Comparison of ENCODE assay signal across 8 cellular contexts in the genomic region with DNA sequence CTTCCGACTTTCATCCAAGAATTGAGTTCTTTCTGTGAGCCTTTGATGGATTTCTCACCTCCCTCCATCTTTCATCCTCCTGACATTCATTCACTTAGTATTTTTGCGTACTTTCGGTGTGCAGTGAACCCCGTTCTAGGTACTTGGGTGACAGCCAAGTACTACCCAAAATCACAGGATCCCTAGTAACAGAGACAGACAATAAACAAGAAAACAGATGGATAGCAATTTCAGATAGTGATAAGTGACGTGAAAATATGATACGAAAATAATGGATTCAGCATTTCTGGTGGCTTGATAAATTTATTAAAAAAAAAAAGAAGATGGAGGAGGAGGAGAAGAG. TPM values are rescaled to one million over a fixed set of nuclear protein-coding genes. Genes with fewer than 3 reads are reported as not detected.
DNase-seq lines count a peak whose midpoint lies in the region; ATAC-seq lines count a peak whose summit lies in the region.

No MANE protein-coding gene starts in this region.

- H3K14ac ChIP-seq in trophoblast cell (ENCODE audit: low read length): no peak overlapping the region

- H3K27me3 ChIP-seq in effector memory CD4-positive, alpha-beta T cell (replicated peaks; ENCODE audit: control insufficient read depth, insufficient read depth, low read length, poor library complexity, severe bottlenecking): no peaks in the 10 kb centered on the region
- no peaks in the 10 kb centered on the region for H3K27me3 ChIP-seq in trophoblast cell (ENCODE audit: insufficient read depth, low read length)

- no peak overlapping the region for H2AK5ac ChIP-seq in trophoblast cell (ENCODE audit: low read length)

- H3K27ac ChIP-seq in effector memory CD4-positive, alpha-beta T cell (ENCODE audit: insufficient read depth, low read length, poor library complexity, severe bottlenecking): peak overlapping the region; percentile 96
- no peak overlapping the region for H3K27ac ChIP-seq in trophoblast cell (ENCODE audit: low read depth, low read length)

- DNase-seq in KBM-7 (peak; percentile 43), trophoblast cell (no peak), foreskin melanocyte (no peak)
- DNase-seq in effector memory CD4-positive, alpha-beta T cell: no peak
- no peak for DNase-seq in stimulated activated CD4-positive, alpha-beta T cell treated with anti-CD3 and anti-CD28 coated beads, Interleukin-2, amount 100 ng/mL, for 48 hours

- peaks cover 3% of the 10 kb centered on the region for H3K4me1 ChIP-seq in effector memory CD4-positive, alpha-beta T cell (ENCODE audit: control insufficient read depth, insufficient read depth, low read length, poor library complexity, severe bottlenecking)
- peaks cover 2 to 3% of the 10 kb centered on the region in 2 experiments for H3K4me1 ChIP-seq in trophoblast cell (ENCODE audit: control insufficient read depth in 1 of 2, insufficient read depth in 2 of 2, low read length in 2 of 2)

- no peak overlapping the region for H3K4ac ChIP-seq in trophoblast cell (ENCODE audit: low read depth, low read length)

- peaks cover 4% of the 10 kb centered on the region for H3K79me1 ChIP-seq in trophoblast cell (ENCODE audit: low read length)

- in situ Hi-C loops in KBM-7 (cut with MboI; ENCODE audit: low pct_unique_long_range_greater_than_20kb, low sequenced_read_pairs): loop anchor here (10.0 kb wide), 1 partner anchor 162 kb away; no protein-coding TSS in a partner anchor

- no peaks in the 10 kb centered on the region for H3K9me3 ChIP-seq in effector memory CD4-positive, alpha-beta T cell (ENCODE audit: control insufficient read depth, low read length)
- peaks cover 2% of the 10 kb centered on the region for H3K9me3 ChIP-seq in trophoblast cell (ENCODE audit: insufficient read depth, low read depth, low read length)

- no peak overlapping the region for H2BK120ac ChIP-seq in trophoblast cell (ENCODE audit: insufficient read depth, low read length, poor library complexity)

- peak overlapping the region; percentile 65 for H3K4me2 ChIP-seq in trophoblast cell (ENCODE audit: low read length)

- ATAC-seq in GM19023 (IDR thresholded peaks at IDR 0.05; ENCODE audit: unreplicated experiment): peak; percentile 18
- no peak for ATAC-seq in GM21786 (IDR thresholded peaks at IDR 0.05; ENCODE audit: unreplicated experiment)
- ATAC-seq in HG03565 (IDR thresholded peaks at IDR 0.05; ENCODE audit: unreplicated experiment): no peak

- H2AFZ ChIP-seq in trophoblast cell (ENCODE audit: insufficient read depth, low read length, poor library complexity): peak overlapping the region; percentile 85

- H3K4me3 ChIP-seq in effector memory CD4-positive, alpha-beta T cell (ENCODE audit: insufficient read depth, low read depth, low read length, poor library complexity, severe bottlenecking): peak overlapping the region; percentile 96
- H3K4me3 ChIP-seq in trophoblast cell (ENCODE audit: low read depth, low read length): no peak overlapping the region

- WGBS in trophoblast cell (ENCODE audit: extremely low coverage, insufficient coverage, insufficient read length): no CpG with 5 or more reads among the region's 6 CpGs

- H2BK5ac ChIP-seq in trophoblast cell (ENCODE audit: low read depth, low read length, poor library complexity): no peak overlapping the region

- H3K9ac ChIP-seq in trophoblast cell (ENCODE audit: low read length): no peak overlapping the region

- peaks cover 5% of the 10 kb centered on the region for H3K79me2 ChIP-seq in trophoblast cell (ENCODE audit: control insufficient read depth, insufficient read depth, low read length, poor library complexity)

- H2BK12ac ChIP-seq in trophoblast cell (ENCODE audit: low read length): no peak overlapping the region

- peak overlapping the region; percentile 88 for H4K8ac ChIP-seq in trophoblast cell (ENCODE audit: low read depth, low read length)

- H4K91ac ChIP-seq in trophoblast cell (ENCODE audit: low read depth, low read length): no peak overlapping the region

- no peaks in the 10 kb centered on the region for H3K36me3 ChIP-seq in effector memory CD4-positive, alpha-beta T cell (ENCODE audit: control insufficient read depth, insufficient read depth, low read length)
- H3K36me3 ChIP-seq in trophoblast cell (ENCODE audit: control insufficient read depth in 1 of 2, insufficient read depth in 2 of 2, low read length in 2 of 2): no peaks in the 10 kb centered on the region

- H4K12ac ChIP-seq in trophoblast cell (ENCODE audit: low read depth, low read length): peak overlapping the region; percentile 66

- H3K18ac ChIP-seq in trophoblast cell (ENCODE audit: low read length): no peak overlapping the region

- no peak overlapping the region for H3K23ac ChIP-seq in trophoblast cell (ENCODE audit: low read length)

RNA-seq across cellular contexts. Expression of a gene that starts 0.3 kb away (rescaled TPM):
- 43.3 and 44.3 TPM in 2 replicates for polyA plus RNA-seq in trophoblast cell (2013)
